15 cellular contexts compared by ENCODE assay signal in genomic region chr2:221264318-221264717, GRCh38.
"Had no signal": no experiment of that assay in that cellular context is flagged by ENCODE, and none has a peak within 500 bp of the region (broad histone marks: within the 10 kb centered on the region; RNA-seq: fewer than 3 reads in every experiment).

No MANE protein-coding gene starts in this region.

- H3K36me3 ChIP-seq: colonic mucosa, heart right ventricle, tibial artery, vagina had no signal

- H3K36me3 Mint-ChIP-seq: activated naive CD4-positive, alpha-beta T cell treated with anti-CD3 and anti-CD28 coated beads, Interleukin-2, amount 10 ng/mL, durations not matched to agents 7 days and 5 days had no signal

- H3K27me3 ChIP-seq: colonic mucosa, heart right ventricle, tibial artery, vagina had no signal

- H3K27me3 Mint-ChIP-seq: activated naive CD4-positive, alpha-beta T cell treated with anti-CD3 and anti-CD28 coated beads, Interleukin-2, amount 10 ng/mL, durations not matched to agents 7 days and 5 days had no signal

- H3K4me3 Mint-ChIP-seq: activated naive CD4-positive, alpha-beta T cell treated with anti-CD3 and anti-CD28 coated beads, Interleukin-2, amount 10 ng/mL, durations not matched to agents 7 days and 5 days had no signal

- H3K9me3 ChIP-seq: colonic mucosa, heart right ventricle, tibial artery, vagina had no signal

- H3K27ac Mint-ChIP-seq: activated naive CD4-positive, alpha-beta T cell treated with anti-CD3 and anti-CD28 coated beads, Interleukin-2, amount 10 ng/mL, durations not matched to agents 7 days and 5 days; activated T-helper 2 cell treated with anti-CD3 and anti-CD28 coated beads, Interferon-gamma antibody, Interleukin-2, Interleukin-4, amounts not matched to agents 10 μg/mL and 5 μg/mL and 100 μg/mL, durations not matched to agents 14 hours and 24 hours and 36 hours had no signal

- H3K9me3 Mint-ChIP-seq: activated naive CD4-positive, alpha-beta T cell treated with anti-CD3 and anti-CD28 coated beads, Interleukin-2, amount 10 ng/mL, durations not matched to agents 7 days and 5 days; activated T-helper 2 cell treated with anti-CD3 and anti-CD28 coated beads, Interferon-gamma antibody, Interleukin-2, Interleukin-4, amounts not matched to agents 10 μg/mL and 5 μg/mL and 100 μg/mL, durations not matched to agents 14 hours and 24 hours and 36 hours had no signal

- FAIRE-seq: frontal cortex, islet of Langerhans had no signal

- H3K27ac ChIP-seq: colonic mucosa, heart right ventricle, parathyroid adenoma, tibial artery, vagina had no signal

- H3K9ac ChIP-seq: parathyroid adenoma had no signal

- DNase-seq: activated CD4-positive, alpha-beta T cell treated with anti-CD3 and anti-CD28 coated beads, Interleukin-2, amount 50 U/mL, for 48 hours; activated naive CD4-positive, alpha-beta T cell treated with anti-CD3 and anti-CD28 coated beads, Interleukin-2, amount 10 ng/mL, durations not matched to agents 7 days and 5 days; colonic mucosa; effector CD4-positive, alpha-beta T cell; heart right ventricle; midbrain; stimulated activated CD4-positive, alpha-beta T cell treated with anti-CD3 and anti-CD28 coated beads, Interleukin-4, amount 100 ng/mL, for 24 hours; stimulated activated naive CD4-positive, alpha-beta T cell; tibial artery had no signal

- H3K79me2 ChIP-seq: parathyroid adenoma had no signal

- ATAC-seq: heart right ventricle had no signal

- H3K4me1 ChIP-seq: colonic mucosa, parathyroid adenoma, tibial artery, vagina had no signal

- H3K4me1 Mint-ChIP-seq: activated naive CD4-positive, alpha-beta T cell treated with anti-CD3 and anti-CD28 coated beads, Interleukin-2, amount 10 ng/mL, durations not matched to agents 7 days and 5 days had no signal

- H2AFZ ChIP-seq: parathyroid adenoma had no signal

- H3K4me3 ChIP-seq: colonic mucosa, heart right ventricle, lung, tibial artery, vagina had no signal
